ENCODE assay signal across 7 cellular contexts in the genomic region with DNA sequence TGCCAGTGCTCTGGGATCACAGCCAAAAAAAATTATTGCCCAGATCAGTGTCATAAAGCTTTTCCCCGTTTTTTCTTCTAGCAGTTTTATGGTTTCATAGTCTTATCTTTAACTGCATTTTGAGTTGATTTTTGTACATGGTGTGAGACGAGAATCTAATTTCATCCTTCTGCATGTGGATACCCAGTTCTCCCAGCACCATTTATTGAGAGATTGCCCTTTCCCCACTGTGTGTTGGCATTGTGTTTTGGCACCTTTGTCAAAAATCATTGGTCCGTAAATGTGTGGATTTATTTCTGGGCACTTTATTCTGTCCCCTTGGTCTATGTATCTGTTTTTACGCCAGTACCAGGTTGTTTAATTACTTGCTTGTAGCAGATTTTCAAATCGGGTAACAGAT.
"Had no signal": no experiment of that assay in that cellular context is flagged by ENCODE, and none has a peak within 500 bp of the region (broad histone marks: within the 10 kb centered on the region; RNA-seq: fewer than 3 reads in every experiment).

No MANE protein-coding gene starts in this region.

- FAIRE-seq: HepG2, K562 had no signal

- DNase-seq: GM23248, GOT3, H7, HFFc6 had no signal

- ATAC-seq: HCT116, HepG2, K562 had no signal
